In genomic region chr5:139417214-139417613, GRCh38 we compare ENCODE assay signal across 12 cellular contexts. TPM values are rescaled to one million over a fixed set of nuclear protein-coding genes. Genes with fewer than 3 reads are reported as not detected.
DNase-seq lines count a peak whose midpoint lies in the region; ATAC-seq, FAIRE-seq and TF ChIP-seq lines count a peak whose summit lies in the region.
"Had no signal": no experiment of that assay in that cellular context is flagged by ENCODE, and none has a peak within 500 bp of the region (broad histone marks: within the 10 kb centered on the region; RNA-seq: fewer than 3 reads in every experiment).

No MANE protein-coding gene starts in this region.

- no peaks in the 10 kb centered on the region for H3K9me2 ChIP-seq in Karpas-422 (replicated peaks; ENCODE audit: insufficient read depth, low read length)

- no peak for TF ChIP-seq CTCF in endothelial cell of umbilical vein (IDR thresholded peaks at IDR 0.05; ENCODE audit: extremely low read depth in 1 of 2, insufficient read depth in 1 of 2, low read depth in 1 of 2, low read length in 2 of 2)

- peaks cover 25% of the 10 kb centered on the region for H3K4me1 ChIP-seq in endothelial cell of umbilical vein (ENCODE audit: control insufficient read depth, extremely low read depth, insufficient read depth, low read length)
- H3K4me1 ChIP-seq in Karpas-422 (ENCODE audit: low read length): no peaks in the 10 kb centered on the region

- no peak overlapping the region for H3K27ac ChIP-seq in endothelial cell of umbilical vein (ENCODE audit: insufficient read depth, low read depth, low read length)
- no peak overlapping the region for H3K27ac ChIP-seq in Karpas-422 (ENCODE audit: low read length)
- H3K27ac ChIP-seq: upper lobe of right lung had no signal

- TF ChIP-seq POLR2A in endothelial cell of umbilical vein (IDR thresholded peaks at IDR 0.05; ENCODE audit: low read depth, low read length): no peak

- H3K27me3 ChIP-seq in endothelial cell of umbilical vein (ENCODE audit: control insufficient read depth in 2 of 2, insufficient read depth in 2 of 2, low read length in 2 of 2) (no peaks in the 10 kb centered on the region), Karpas-422 (ENCODE audit: low read length) (no peaks in the 10 kb centered on the region)
- H3K27me3 ChIP-seq: upper lobe of right lung had no signal

- POLR2A ChIA-PET in endothelial cell of umbilical vein (lab: Charles Lee): no interaction called here

- no peak for ATAC-seq in HG03571 (IDR thresholded peaks at IDR 0.05; ENCODE audit: unreplicated experiment)

- H3K4me3 ChIP-seq in endothelial cell of umbilical vein (replicated peaks in 1 of 3; ENCODE audit: insufficient read depth in 1 of 3, low read depth in 1 of 3, low read length in 3 of 3) (no peak overlapping the region), Karpas-422 (ENCODE audit: low read length) (no peak overlapping the region)
- H3K4me3 ChIP-seq: upper lobe of right lung had no signal

- H3K36me3 ChIP-seq in endothelial cell of umbilical vein (ENCODE audit: control insufficient read depth in 2 of 2, extremely low read depth in 1 of 2, insufficient read depth in 2 of 2, low read length in 2 of 2) (peaks cover 12% of the 10 kb centered on the region in 2 experiments), Karpas-422 (ENCODE audit: insufficient read depth, low read length) (no peaks in the 10 kb centered on the region)

- no peaks in the 10 kb centered on the region for H3K79me2 ChIP-seq in endothelial cell of umbilical vein (ENCODE audit: control insufficient read depth, insufficient read depth, low read length)
- H3K79me2 ChIP-seq in Karpas-422 (ENCODE audit: low read length): no peaks in the 10 kb centered on the region

- H3K9me3 ChIP-seq in endothelial cell of umbilical vein (replicated peaks; ENCODE audit: control insufficient read depth, insufficient read depth, low read length) (no peaks in the 10 kb centered on the region), Karpas-422 (ENCODE audit: low read length) (no peaks in the 10 kb centered on the region)
- H3K9me3 ChIP-seq: upper lobe of right lung had no signal

- no peaks in the 10 kb centered on the region for H3K9me1 ChIP-seq in endothelial cell of umbilical vein (replicated peaks; ENCODE audit: control insufficient read depth, extremely low read depth, insufficient read depth, low read length)

- dilution Hi-C loops in endothelial cell of umbilical vein (cut with MboI; ENCODE audit: extremely low pct_ligation_motif_present, low sequenced_read_pairs): loop anchor here (10.0 kb wide), 1 partner anchor 108 kb away; no protein-coding TSS in a partner anchor

- H3K4me2 ChIP-seq in endothelial cell of umbilical vein (ENCODE audit: insufficient read depth, low read length) (no peak overlapping the region), Karpas-422 (ENCODE audit: low read depth, low read length, poor library complexity, severe bottlenecking) (no peak overlapping the region)

- peak; percentile 63 for DNase-seq in EH (ENCODE audit: low read depth)
- peak; percentile 64 for DNase-seq in NCI-H187 treated with DMSO at 0.1 percent for 48 hours (lab: John Stamatoyannopoulos, UW)
- DNase-seq in endothelial cell of umbilical vein (ENCODE audit: low read depth, low spot score): peak; percentile 26
- DNase-seq in middle frontal gyrus (ENCODE audit: extremely low spot score, low spot score): peak; percentile 71
- no peak for DNase-seq in Karpas-422
- DNase-seq in A172 (ENCODE audit: low spot score): no peak
- DNase-seq in AG20443 (ENCODE audit: low spot score): no peak
- DNase-seq: immature natural killer cell, NCI-H1092 treated with DMSO at 0.1 percent for 48 hours, upper lobe of right lung had no signal

- H4K20me1 ChIP-seq in endothelial cell of umbilical vein (replicated peaks; ENCODE audit: control insufficient read depth, extremely low read depth, insufficient read depth, low read length) (no peaks in the 10 kb centered on the region), Karpas-422 (ENCODE audit: insufficient read depth, low read depth, low read length) (no peaks in the 10 kb centered on the region)

- peak; percentile 62 for FAIRE-seq in endothelial cell of umbilical vein (lab: Jason Lieb, UNC)
- FAIRE-seq: H1 had no signal

- H3K9ac ChIP-seq in endothelial cell of umbilical vein (replicated peaks; ENCODE audit: extremely low read depth, insufficient read depth, low read length): no peak overlapping the region
- H3K9ac ChIP-seq in Karpas-422 (ENCODE audit: low read length): no peak overlapping the region

- CTCF ChIA-PET in endothelial cell of umbilical vein (lab: Charles Lee): interaction anchor here (0.7 to 9.0 kb wide), 3 partner anchors 11 to 102 kb away, joined by 3 to 191 read pairs (median 6); no protein-coding TSS in a partner anchor

- no TSS peak for BruUV-seq in endothelial cell of umbilical vein (replicated peaks; lab: Mats Ljungman, UMichigan)

- H2AFZ ChIP-seq in endothelial cell of umbilical vein (ENCODE audit: low read depth, low read length) (no peak overlapping the region), Karpas-422 (ENCODE audit: low read length) (no peak overlapping the region)

- intact Hi-C loops in endothelial cell of umbilical vein (cut with micrococcal nuclease): no loop called here

TF ChIP-seq in endothelial cell of umbilical vein, 7 proteins besides CTCF, POLR2A, EP300 and RAD21 (continues in another document):
- TF ChIP-seq MYC (IDR thresholded peaks at IDR 0.05; ENCODE audit: low read depth, low read length): no peak
- TF ChIP-seq GATA2 (IDR thresholded peaks at IDR 0.05; ENCODE audit: insufficient read depth, insufficient read length, low read depth, low read length): no peak

RNA-seq across cellular contexts. Expression of gene SPATA24, which starts 13.3 kb away (rescaled TPM):
- 7.8 and 7.9 TPM in 2 replicates for total RNA-seq in endothelial cell of umbilical vein
- 2.1 and 3.2 TPM in 2 replicates for polyA plus RNA-seq in endothelial cell of umbilical vein
- 5.9 and 6.4 TPM in 2 replicates for polyA plus RNA-seq in endothelial cell of umbilical vein (2011; cell fraction: cytosol; rRNA removed)
- polyA plus RNA-seq in endothelial cell of umbilical vein (2011; cell fraction: nucleus; rRNA removed): 3.5 and 5.7 TPM in 2 replicates
- polyA plus RNA-seq in endothelial cell of umbilical vein (2012): 4.9 and 6.6 TPM in 2 replicates
- polyA minus RNA-seq in endothelial cell of umbilical vein: 3.5 and 3.7 TPM in 2 replicates
- polyA minus RNA-seq in endothelial cell of umbilical vein (2011; cell fraction: cytosol; rRNA and poly(A)+ RNA removed): 3.4 TPM
- polyA minus RNA-seq in endothelial cell of umbilical vein (2011; cell fraction: nucleus; rRNA and poly(A)+ RNA removed): 2.2 and 3.5 TPM in 2 replicates
- 4.6 and 7.7 TPM in 2 replicates for total RNA-seq in Karpas-422 (2014; rRNA removed; shearing (Covaris generic); ENCODE audit: low replicate concordance)
- 9.9 and 18.7 TPM in 2 replicates for total RNA-seq in A172 (2014; rRNA removed; shearing (Covaris generic))

RNA-seq across cellular contexts. Expression of gene DNAJC18, which starts 22.1 kb away (rescaled TPM):
- total RNA-seq in endothelial cell of umbilical vein: 51.1 and 52.6 TPM in 2 replicates
- polyA plus RNA-seq in endothelial cell of umbilical vein: 23.2 and 26.0 TPM in 2 replicates
- 11.9 and 17.8 TPM in 2 replicates for polyA plus RNA-seq in endothelial cell of umbilical vein (2011; cell fraction: cytosol; rRNA removed)
- 191 and 204 TPM in 2 replicates for polyA plus RNA-seq in endothelial cell of umbilical vein (2011; cell fraction: nucleus; rRNA removed)
- polyA plus RNA-seq in endothelial cell of umbilical vein (2012): 33.0 and 35.2 TPM in 2 replicates
- 24.1 and 26.7 TPM in 2 replicates for polyA minus RNA-seq in endothelial cell of umbilical vein
- 3.0 TPM for polyA minus RNA-seq in endothelial cell of umbilical vein (2011; cell fraction: cytosol; rRNA and poly(A)+ RNA removed)
- 39.1 and 53.2 TPM in 2 replicates for polyA minus RNA-seq in endothelial cell of umbilical vein (2011; cell fraction: nucleus; rRNA and poly(A)+ RNA removed)
- total RNA-seq in Karpas-422 (2014; rRNA removed; shearing (Covaris generic); ENCODE audit: low replicate concordance): 6.0 and 9.0 TPM in 2 replicates
- total RNA-seq in A172 (2014; rRNA removed; shearing (Covaris generic)): 6.4 and 8.2 TPM in 2 replicates

RNA-seq across cellular contexts. Expression of gene PROB1, which starts 22.3 kb away (rescaled TPM):
- total RNA-seq in endothelial cell of umbilical vein: 1.9 and 2.4 TPM in 2 replicates
- polyA plus RNA-seq in endothelial cell of umbilical vein: 0.40 and 0.47 TPM in 2 replicates
- 0.28 and 0.48 TPM in 2 replicates for polyA plus RNA-seq in endothelial cell of umbilical vein (2011; cell fraction: cytosol; rRNA removed)
- 0.64 and 0.71 TPM in 2 replicates for polyA plus RNA-seq in endothelial cell of umbilical vein (2011; cell fraction: nucleus; rRNA removed)
- 0.12 TPM in 2 replicates for polyA plus RNA-seq in endothelial cell of umbilical vein (2012)
- 0.12 and 0.38 TPM in 2 replicates for polyA minus RNA-seq in endothelial cell of umbilical vein
- 1.0 TPM for polyA minus RNA-seq in endothelial cell of umbilical vein (2011; cell fraction: cytosol; rRNA and poly(A)+ RNA removed)
- polyA minus RNA-seq in endothelial cell of umbilical vein (2011; cell fraction: nucleus; rRNA and poly(A)+ RNA removed): 0.38 and 0.91 TPM in 2 replicates
- total RNA-seq in Karpas-422 (2014; rRNA removed; shearing (Covaris generic); ENCODE audit: low replicate concordance): 0.78 and 2.3 TPM in 2 replicates
- 0.17 and 0.53 TPM in 2 replicates for total RNA-seq in A172 (2014; rRNA removed; shearing (Covaris generic))

RNA-seq across cellular contexts. Expression of gene MZB1, which starts 27.5 kb away (rescaled TPM):
- total RNA-seq in endothelial cell of umbilical vein: not detected in 2 replicates
- polyA plus RNA-seq in endothelial cell of umbilical vein: 0.06 TPM in 1 of 2 replicates, not detected in the other
- polyA plus RNA-seq in endothelial cell of umbilical vein (2011; cell fraction: cytosol; rRNA removed): not detected in 2 replicates
- polyA plus RNA-seq in endothelial cell of umbilical vein (2011; cell fraction: nucleus; rRNA removed): 0.11 TPM in 1 of 2 replicates, not detected in the other
- polyA plus RNA-seq in endothelial cell of umbilical vein (2012): not detected in 2 replicates
- polyA minus RNA-seq in endothelial cell of umbilical vein: 0.21 and 0.51 TPM in 2 replicates
- polyA minus RNA-seq in endothelial cell of umbilical vein (2011; cell fraction: cytosol; rRNA and poly(A)+ RNA removed): not detected
- polyA minus RNA-seq in endothelial cell of umbilical vein (2011; cell fraction: nucleus; rRNA and poly(A)+ RNA removed): 0.53 and 0.67 TPM in 2 replicates
- total RNA-seq in Karpas-422 (2014; rRNA removed; shearing (Covaris generic); ENCODE audit: low replicate concordance): 28.8 and 31.0 TPM in 2 replicates
- total RNA-seq in A172 (2014; rRNA removed; shearing (Covaris generic)): not detected in 2 replicates

RNA-seq across cellular contexts. Expression of gene SLC23A1, which starts 34.1 kb away (rescaled TPM):
- total RNA-seq in endothelial cell of umbilical vein: not detected in 2 replicates
- not detected in 2 replicates for polyA plus RNA-seq in endothelial cell of umbilical vein
- not detected in 2 replicates for polyA plus RNA-seq in endothelial cell of umbilical vein (2011; cell fraction: cytosol; rRNA removed)
- polyA plus RNA-seq in endothelial cell of umbilical vein (2011; cell fraction: nucleus; rRNA removed): not detected in 2 replicates
- not detected in 2 replicates for polyA plus RNA-seq in endothelial cell of umbilical vein (2012)
- polyA minus RNA-seq in endothelial cell of umbilical vein: 0.11 TPM in 1 of 2 replicates, not detected in the other
- 7.2 TPM for polyA minus RNA-seq in endothelial cell of umbilical vein (2011; cell fraction: cytosol; rRNA and poly(A)+ RNA removed)
- not detected in 2 replicates for polyA minus RNA-seq in endothelial cell of umbilical vein (2011; cell fraction: nucleus; rRNA and poly(A)+ RNA removed)
- total RNA-seq in Karpas-422 (2014; rRNA removed; shearing (Covaris generic); ENCODE audit: low replicate concordance): not detected in 2 replicates
- total RNA-seq in A172 (2014; rRNA removed; shearing (Covaris generic)): not detected in 2 replicates
- total RNA-seq: H1, upper lobe of right lung had no signal
- polyA plus RNA-seq: H1 had no signal

Comparison
In these comparisons a context has a peak if more than half of its experiments do, and no peak if none do; other contexts are left out.
1. DNase-seq: peak in EH (single experiment), NCI-H187 treated with DMSO at 0.1 percent for 48 hours (single experiment), endothelial cell of umbilical vein (single experiment) and middle frontal gyrus (single experiment); none in Karpas-422 (single experiment), A172 (single experiment) and AG20443 (single experiment).